7 cellular contexts compared by ENCODE assay signal in genomic region chr19:16338470-16339360, GRCh38. TPM values are rescaled to one million over a fixed set of nuclear protein-coding genes. Genes with fewer than 3 reads are reported as not detected.
A peak's percentile ranks its signal among the peaks of the same experiment; 100 is the strongest.
DNase-seq lines count a peak whose midpoint lies in the region; ATAC-seq and TF ChIP-seq lines count a peak whose summit lies in the region.

No MANE protein-coding gene starts in this region.

- H3K4me1 ChIP-seq in breast epithelium (no peaks in the 10 kb centered on the region), uterus (no peaks in the 10 kb centered on the region)

- DNase-seq in breast epithelium (ENCODE audit: low spot score in 2 of 2) (peak in 1 of 2 donors; percentile 49), mesothelial cell of epicardium (ENCODE audit: low spot score in 2 of 2, unreplicated experiment in 2 of 2) (no peak), uterus (no peak)

- H3K4me1 Mint-ChIP-seq in T-helper 1 cell treated with Interleukin-12 subunit alpha and Interleukin-12 subunit beta and Interleukin-4 antibody, amounts not matched to agents 30 μg/mL and 1 μg/mL, for 36 hours (ENCODE audit: low read depth): peaks cover 51% of the 10 kb centered on the region
- peaks cover 17% of the 10 kb centered on the region for H3K4me1 Mint-ChIP-seq in mesothelial cell of epicardium

- peak; percentile 39 for ATAC-seq in GM21737 (IDR thresholded peaks at IDR 0.05; ENCODE audit: unreplicated experiment)
- no peak for ATAC-seq in GM18868 (IDR thresholded peaks at IDR 0.05; ENCODE audit: unreplicated experiment)
- ATAC-seq in HG03135 (IDR thresholded peaks at IDR 0.05; ENCODE audit: unreplicated experiment): no peak

- no peak for TF ChIP-seq POLR2A in breast epithelium (IDR thresholded peaks at IDR 0.05)
- no peak for TF ChIP-seq POLR2A in uterus (IDR thresholded peaks at IDR 0.05)

- H3K4me3 Mint-ChIP-seq in T-helper 1 cell treated with Interleukin-12 subunit alpha and Interleukin-12 subunit beta and Interleukin-4 antibody, amounts not matched to agents 30 μg/mL and 1 μg/mL, for 36 hours: peak overlapping the region; percentile 84
- no peak overlapping the region for H3K4me3 Mint-ChIP-seq in mesothelial cell of epicardium

- H3K9me3 Mint-ChIP-seq in T-helper 1 cell treated with Interleukin-12 subunit alpha and Interleukin-12 subunit beta and Interleukin-4 antibody, amounts not matched to agents 30 μg/mL and 1 μg/mL, for 36 hours: no peaks in the 10 kb centered on the region
- H3K9me3 Mint-ChIP-seq in mesothelial cell of epicardium: no peaks in the 10 kb centered on the region

- H3K9me3 ChIP-seq in breast epithelium (no peaks in the 10 kb centered on the region), uterus (no peaks in the 10 kb centered on the region)

- intact Hi-C loops in breast epithelium (cut with DNase I; ENCODE audit: low total_unique reads): no loop called here
- intact Hi-C loops in uterus (cut with DNase I; ENCODE audit: low total_unique reads): loop anchor here (10.0 kb wide), 1 partner anchor 46 kb away; no protein-coding TSS in a partner anchor

- H3K27ac ChIP-seq in breast epithelium (peak overlapping the region; percentile 40 to 79), uterus (peak overlapping the region; percentile 36 to 65)

- H3K27me3 ChIP-seq in breast epithelium (no peaks in the 10 kb centered on the region), uterus (no peaks in the 10 kb centered on the region)

- TF ChIP-seq CTCF in breast epithelium (IDR thresholded peaks at IDR 0.05) (peak in 1 of 3 donors; percentile 33), mesothelial cell of epicardium (IDR thresholded peaks at IDR 0.05; ENCODE audit: unreplicated experiment) (no peak), uterus (IDR thresholded peaks at IDR 0.05) (no peak)

- peak overlapping the region; percentile 91 for H3K27ac Mint-ChIP-seq in T-helper 1 cell treated with Interleukin-12 subunit alpha and Interleukin-12 subunit beta and Interleukin-4 antibody, amounts not matched to agents 30 μg/mL and 1 μg/mL, for 36 hours
- H3K27ac Mint-ChIP-seq in mesothelial cell of epicardium: peak overlapping the region; percentile 86

- H3K36me3 ChIP-seq in breast epithelium: no peaks in the 10 kb centered on the region
- no peaks in the 10 kb centered on the region for H3K36me3 ChIP-seq in uterus

- H3K27me3 Mint-ChIP-seq in T-helper 1 cell treated with Interleukin-12 subunit alpha and Interleukin-12 subunit beta and Interleukin-4 antibody, amounts not matched to agents 30 μg/mL and 1 μg/mL, for 36 hours (ENCODE audit: low read depth): no peaks in the 10 kb centered on the region
- peaks cover 8% of the 10 kb centered on the region for H3K27me3 Mint-ChIP-seq in mesothelial cell of epicardium (ENCODE audit: low read depth)

- H3K4me3 ChIP-seq in breast epithelium (peak overlapping the region in 2 of 3 donors; percentile 3 to 39), uterus (no peak overlapping the region)

- H3K36me3 Mint-ChIP-seq in T-helper 1 cell treated with Interleukin-12 subunit alpha and Interleukin-12 subunit beta and Interleukin-4 antibody, amounts not matched to agents 30 μg/mL and 1 μg/mL, for 36 hours (ENCODE audit: low read depth): peaks cover 5% of the 10 kb centered on the region
- peaks cover 1% of the 10 kb centered on the region for H3K36me3 Mint-ChIP-seq in mesothelial cell of epicardium

RNA-seq across cellular contexts. Expression of gene KLF2, which starts 14.1 kb away (rescaled TPM):
- 10 to 100 TPM; 12.0 to 23.3 (median 21.8) TPM for total RNA-seq in breast epithelium
- total RNA-seq in mesothelial cell of epicardium: 10.9 to 12.8 TPM (median 12.3 TPM) in 3 replicates
- total RNA-seq in uterus: 100 to 1,000 TPM in 2 of 4 donors, 10 to 100 TPM in 2; 16.5 to 139 (median 81.8) TPM

Comparison
In these comparisons a context has a peak if more than half of its experiments do, and no peak if none do; other contexts are left out.
1. H3K4me3 ChIP-seq: peak in breast epithelium (2 of 3); none in uterus (0 of 2).